In genomic region chr17:59837362-59838195, GRCh38 we compare ENCODE assay signal across 8 cellular contexts. TPM values are rescaled to one million over a fixed set of nuclear protein-coding genes. Genes with fewer than 3 reads are reported as not detected.
DNase-seq lines count a peak whose midpoint lies in the region; ATAC-seq and TF ChIP-seq lines count a peak whose summit lies in the region.

No MANE protein-coding gene starts in this region.

- no peak for TF ChIP-seq CTCF in endothelial cell (IDR thresholded peaks at IDR 0.05; ENCODE audit: unreplicated experiment)
- no peak for TF ChIP-seq CTCF in mesothelial cell of epicardium (IDR thresholded peaks at IDR 0.05; ENCODE audit: unreplicated experiment)
- TF ChIP-seq CTCF in thyroid gland (IDR thresholded peaks at IDR 0.05), result no peak

- peak overlapping the region; percentile 93 for H3K4me3 Mint-ChIP-seq in activated CD4-positive, alpha-beta T cell treated with anti-CD3 and anti-CD28 coated beads, Interleukin-2, amount 10 ng/mL, durations not matched to agents 7 days and 5 days
- peak overlapping the region; percentile 96 for H3K4me3 Mint-ChIP-seq in endothelial cell (ENCODE audit: unreplicated experiment)
- H3K4me3 Mint-ChIP-seq in mesothelial cell of epicardium, result peak overlapping the region; percentile 94

- POLR2A ChIA-PET in activated CD4-positive, alpha-beta T cell treated with anti-CD3 and anti-CD28 coated beads, Interleukin-2, amount 10 ng/mL, durations not matched to agents 7 days and 5 days (lab: Charles Lee), result interaction anchor here (0.7 to 7.8 kb wide), 12 partner anchors 9 to 1502 kb away, joined by 3 to 120 read pairs (median 6); no protein-coding TSS in a partner anchor

- peaks cover 18 to 28% of the 10 kb centered on the region in 2 donors for H3K4me1 ChIP-seq in thyroid gland

- peaks cover 58% of the 10 kb centered on the region for H3K36me3 Mint-ChIP-seq in activated CD4-positive, alpha-beta T cell treated with anti-CD3 and anti-CD28 coated beads, Interleukin-2, amount 10 ng/mL, durations not matched to agents 7 days and 5 days (ENCODE audit: low read depth)
- H3K36me3 Mint-ChIP-seq in endothelial cell (ENCODE audit: low read depth, unreplicated experiment) (no peaks in the 10 kb centered on the region), mesothelial cell of epicardium (peaks cover 31% of the 10 kb centered on the region)

- CTCF ChIA-PET in activated CD4-positive, alpha-beta T cell treated with anti-CD3 and anti-CD28 coated beads, Interleukin-2, amount 10 ng/mL, durations not matched to agents 7 days and 5 days (lab: Charles Lee), result interaction anchor here (0.6 to 3.6 kb wide), 10 partner anchors 9 to 1197 kb away, joined by 3 to 24 read pairs (median 6); no protein-coding TSS in a partner anchor

- intact Hi-C loops in thyroid gland (cut with DNase I), result no loop called here

- peaks cover 0 to 13% of the 10 kb centered on the region in 2 donors for H3K36me3 ChIP-seq in thyroid gland

- peak overlapping the region; percentile 93 to 98 (median 97) for H3K27ac ChIP-seq in thyroid gland

- no peaks in the 10 kb centered on the region for H3K9me3 Mint-ChIP-seq in activated CD4-positive, alpha-beta T cell treated with anti-CD3 and anti-CD28 coated beads, Interleukin-2, amount 10 ng/mL, durations not matched to agents 7 days and 5 days
- no peaks in the 10 kb centered on the region for H3K9me3 Mint-ChIP-seq in endothelial cell (ENCODE audit: unreplicated experiment)
- H3K9me3 Mint-ChIP-seq in mesothelial cell of epicardium, result no peaks in the 10 kb centered on the region

- peak overlapping the region; percentile 35 to 58 (median 47) for H3K4me3 ChIP-seq in thyroid gland (replicated peaks in 1 of 3)

- H3K27me3 ChIP-seq in thyroid gland, result no peaks in the 10 kb centered on the region

- peak; percentile 78 to 95 for TF ChIP-seq POLR2A in thyroid gland (IDR thresholded peaks at IDR 0.05)

- ATAC-seq in GM18909 (IDR thresholded peaks at IDR 0.05; ENCODE audit: poor library complexity, unreplicated experiment) (peak; percentile 75), HG03103 (IDR thresholded peaks at IDR 0.05; ENCODE audit: low read depth, unreplicated experiment) (peak; percentile 65)

- no peaks in the 10 kb centered on the region for H3K27me3 Mint-ChIP-seq in activated CD4-positive, alpha-beta T cell treated with anti-CD3 and anti-CD28 coated beads, Interleukin-2, amount 10 ng/mL, durations not matched to agents 7 days and 5 days
- H3K27me3 Mint-ChIP-seq in endothelial cell (ENCODE audit: unreplicated experiment) (peaks cover 4% of the 10 kb centered on the region), mesothelial cell of epicardium (ENCODE audit: low read depth) (no peaks in the 10 kb centered on the region)

- peaks cover 46% of the 10 kb centered on the region for H3K4me1 Mint-ChIP-seq in activated CD4-positive, alpha-beta T cell treated with anti-CD3 and anti-CD28 coated beads, Interleukin-2, amount 10 ng/mL, durations not matched to agents 7 days and 5 days
- peaks cover 32% of the 10 kb centered on the region for H3K4me1 Mint-ChIP-seq in endothelial cell (ENCODE audit: unreplicated experiment)
- H3K4me1 Mint-ChIP-seq in mesothelial cell of epicardium, result peaks cover 58% of the 10 kb centered on the region

- H3K9me3 ChIP-seq in thyroid gland, result no peaks in the 10 kb centered on the region

- 1 to 2% methylated on average over 8 of the region's 8 CpGs for whole genome bisulfite sequencing in thyroid gland, 2 donors

- DNase-seq in CD1c-positive myeloid dendritic cell (ENCODE audit: extremely low spot score), result peak; percentile 98
- DNase-seq in NCI-H460 (ENCODE audit: extremely low read depth, low read depth), result peak; percentile 99
- peak; percentile 91 for DNase-seq in activated CD4-positive, alpha-beta T cell treated with anti-CD3 and anti-CD28 coated beads, Interleukin-2, amount 10 ng/mL, durations not matched to agents 7 days and 5 days
- peak; percentile 52 for DNase-seq in endothelial cell (ENCODE audit: low spot score)
- DNase-seq in mesothelial cell of epicardium (ENCODE audit: low spot score in 2 of 2, unreplicated experiment in 2 of 2), result peak in 1 of 2 experiments; percentile 48
- peak; percentile 87 to 89 for DNase-seq in thyroid gland

- peak overlapping the region; percentile 98 for H3K27ac Mint-ChIP-seq in activated CD4-positive, alpha-beta T cell treated with anti-CD3 and anti-CD28 coated beads, Interleukin-2, amount 10 ng/mL, durations not matched to agents 7 days and 5 days
- H3K27ac Mint-ChIP-seq in endothelial cell (ENCODE audit: unreplicated experiment) (peak overlapping the region; percentile 99), mesothelial cell of epicardium (peak overlapping the region; percentile 99)

RNA-seq across cellular contexts. Expression of gene TUBD1, which starts 55.2 kb away (rescaled TPM):
- 5.7 and 10.5 TPM in 2 replicates for total RNA-seq in NCI-H460 (2014; rRNA removed; shearing (Covaris generic))
- polyA plus RNA-seq in NCI-H460 (2014; cell fraction: nucleus; rRNA removed), result 7.8 and 9.3 TPM in 2 replicates
- 10 to 100 TPM; 12.3 to 13.8 TPM for total RNA-seq in activated CD4-positive, alpha-beta T cell treated with anti-CD3 and anti-CD28 coated beads, Interleukin-2, amount 10 ng/mL, durations not matched to agents 7 days and 5 days
- 12.5 TPM for total RNA-seq in endothelial cell (ENCODE audit: unreplicated experiment)
- 10.5 to 13.9 TPM (median 13.0 TPM) in 3 replicates for total RNA-seq in mesothelial cell of epicardium
- 10 to 100 TPM; 11.2 to 28.4 (median 17.9) TPM for total RNA-seq in thyroid gland

RNA-seq across cellular contexts. Expression of gene RPS6KB1, which starts 55.3 kb away (rescaled TPM):
- 21.7 and 27.7 TPM in 2 replicates for total RNA-seq in NCI-H460 (2014; rRNA removed; shearing (Covaris generic))
- 74.5 and 80.9 TPM in 2 replicates for polyA plus RNA-seq in NCI-H460 (2014; cell fraction: nucleus; rRNA removed)
- 10 to 100 TPM; 46.7 to 50.3 TPM for total RNA-seq in activated CD4-positive, alpha-beta T cell treated with anti-CD3 and anti-CD28 coated beads, Interleukin-2, amount 10 ng/mL, durations not matched to agents 7 days and 5 days
- total RNA-seq in endothelial cell (ENCODE audit: unreplicated experiment), result 30.4 TPM
- total RNA-seq in mesothelial cell of epicardium, result 42.3 to 49.9 TPM (median 42.8 TPM) in 3 replicates
- total RNA-seq in thyroid gland, result 100 to 1,000 TPM in 1 of 4 donors, 10 to 100 TPM in 3; 40.0 to 200 (median 55.7) TPM
